ENCODE assay signal across 19 cellular contexts in genomic region chr16:81680444-81681263, GRCh38.
A peak's percentile ranks its signal among the peaks of the same experiment; 100 is the strongest.
DNase-seq lines count a peak whose midpoint lies in the region; ATAC-seq and TF ChIP-seq lines count a peak whose summit lies in the region.
"Had no signal": no experiment of that assay in that cellular context is flagged by ENCODE, and none has a peak within 500 bp of the region (broad histone marks: within the 10 kb centered on the region; RNA-seq: fewer than 3 reads in every experiment).

No MANE protein-coding gene starts in this region.

- peak; percentile 53 for DNase-seq in Right ventricle myocardium inferior (ENCODE audit: missing footprints)
- DNase-seq in cardiac septum (ENCODE audit: low spot score): no peak
- DNase-seq in left ventricle myocardium superior: no peak
- DNase-seq in neural crest cell (ENCODE audit: low read depth, low spot score): no peak
- peak; percentile 77 for DNase-seq in upper lobe of right lung
- DNase-seq in pons (ENCODE audit: low spot score): no peak
- no peak for DNase-seq in stimulated activated naive CD4-positive, alpha-beta T cell treated with Interleukin-2 at 50 U/mL for 16 hours (lab: John Stamatoyannopoulos, UW)
- no peak for DNase-seq in NCI-H2029 treated with DMSO at 0.1 percent for 48 hours (lab: John Stamatoyannopoulos, UW)
- DNase-seq: activated CD4-positive, alpha-beta T cell treated with anti-CD3 and anti-CD28 coated beads for 1 hour; activated naive CD8-positive, alpha-beta T cell treated with anti-CD3 and anti-CD28 coated beads for 36 hours; glutamatergic neuron; HCEC 1CT; NCI-H1417 treated with DMSO at 0.1 percent for 48 hours; NCI-H69; SHP77; stimulated activated CD4-positive, alpha-beta T cell treated with anti-CD3 and anti-CD28 coated beads, Interleukin-1b, Interleukin-23, amount 100 ng/mL, for 48 hours; stimulated activated naive B cell treated with anti-CD40 and anti-IgM and Interleukin-4, amounts not matched to agents 10 μg/mL and 1 μg/mL and 100 μg/mL, for 72 hours had no signal

- intact Hi-C loops in Right ventricle myocardium inferior (cut with DNase I) (no loop called here), cardiac septum (cut with DNase I) (no loop called here), left ventricle myocardium superior (cut with micrococcal nuclease) (no loop called here), upper lobe of right lung (cut with DNase I) (no loop called here)

- ATAC-seq in Right ventricle myocardium inferior (no peak), left ventricle myocardium superior (peak; percentile 29), upper lobe of right lung (peak; percentile 81)
- ATAC-seq: A549; pancreas; stimulated activated naive B cell treated with anti-CD40 and anti-IgM and Interleukin-4, amounts not matched to agents 10 μg/mL and 1 μg/mL and 100 μg/mL, for 72 hours had no signal

- no peaks in the 10 kb centered on the region for H3K27me3 Mint-ChIP-seq in neural crest cell (ENCODE audit: low read depth)
- H3K27me3 Mint-ChIP-seq: activated naive CD8-positive, alpha-beta T cell treated with anti-CD3 and anti-CD28 coated beads for 36 hours; stimulated activated naive B cell treated with anti-CD40 and anti-IgM and Interleukin-4, amounts not matched to agents 10 μg/mL and 1 μg/mL and 100 μg/mL, for 72 hours had no signal

- TF ChIP-seq CTCF in neural crest cell (conservative IDR thresholded peaks at IDR 0.05) (no peak), upper lobe of right lung (IDR thresholded peaks at IDR 0.05) (no peak)

- no peaks in the 10 kb centered on the region for H3K27me3 ChIP-seq in upper lobe of right lung
- H3K27me3 ChIP-seq: pancreas had no signal

- no peak overlapping the region for H3K27ac ChIP-seq in upper lobe of right lung
- H3K27ac ChIP-seq: pancreas had no signal

- H3K27ac Mint-ChIP-seq in neural crest cell (ENCODE audit: unreplicated experiment): peak overlapping the region; percentile 71
- H3K27ac Mint-ChIP-seq: activated naive CD8-positive, alpha-beta T cell treated with anti-CD3 and anti-CD28 coated beads for 36 hours; stimulated activated naive B cell treated with anti-CD40 and anti-IgM and Interleukin-4, amounts not matched to agents 10 μg/mL and 1 μg/mL and 100 μg/mL, for 72 hours had no signal

- peaks cover 8% of the 10 kb centered on the region for H3K36me3 Mint-ChIP-seq in neural crest cell (ENCODE audit: low read depth)

- H3K9me3 Mint-ChIP-seq in neural crest cell: no peaks in the 10 kb centered on the region
- H3K9me3 Mint-ChIP-seq: activated naive CD8-positive, alpha-beta T cell treated with anti-CD3 and anti-CD28 coated beads for 36 hours; stimulated activated naive B cell treated with anti-CD40 and anti-IgM and Interleukin-4, amounts not matched to agents 10 μg/mL and 1 μg/mL and 100 μg/mL, for 72 hours had no signal

- H3K4me3 ChIP-seq in upper lobe of right lung: no peak overlapping the region
- H3K4me3 ChIP-seq: A549, pancreas had no signal

- H3K9me3 ChIP-seq in upper lobe of right lung: no peaks in the 10 kb centered on the region
- H3K9me3 ChIP-seq: A549, pancreas had no signal

- H3K4me1 Mint-ChIP-seq in neural crest cell: no peaks in the 10 kb centered on the region

- H3K4me1 ChIP-seq in upper lobe of right lung: peaks cover 17% of the 10 kb centered on the region
- H3K4me1 ChIP-seq: pancreas had no signal

- H3K36me3 ChIP-seq in upper lobe of right lung: peaks cover 36% of the 10 kb centered on the region

- no peak overlapping the region for H3K4me3 Mint-ChIP-seq in neural crest cell
- H3K4me3 Mint-ChIP-seq: activated naive CD8-positive, alpha-beta T cell treated with anti-CD3 and anti-CD28 coated beads for 36 hours; stimulated activated naive B cell treated with anti-CD40 and anti-IgM and Interleukin-4, amounts not matched to agents 10 μg/mL and 1 μg/mL and 100 μg/mL, for 72 hours had no signal

Comparison
In these comparisons a context has a peak if more than half of its experiments do, and no peak if none do; other contexts are left out.
1. DNase-seq: peak in Right ventricle myocardium inferior (single experiment) and upper lobe of right lung (single experiment); none in cardiac septum (single experiment), left ventricle myocardium superior (single experiment), neural crest cell (single experiment), pons (single experiment), stimulated activated naive CD4-positive, alpha-beta T cell treated with Interleukin-2 at 50 U/mL for 16 hours (single experiment) and NCI-H2029 treated with DMSO at 0.1 percent for 48 hours (single experiment).